In genomic region chr12:54937929-54938328, GRCh38 we compare ENCODE assay signal across 1 cellular context.
TF ChIP-seq lines count a peak whose summit lies in the region.

No MANE protein-coding gene starts in this region.

TF ChIP-seq in K562, 482 proteins besides CTCF, POLR2A, EP300 and RAD21:
- TF ChIP-seq THRAP3 (IDR thresholded peaks at IDR 0.05; ENCODE audit: borderline replicate concordance) (no peak), SRF (CRISPR knock-in tag; IDR thresholded peaks at IDR 0.05) (peak in 1 of 2 experiments; percentile 94; a peak in 2 of 4 replicates), ZNF143 (CRISPR knock-in tag; IDR thresholded peaks at IDR 0.05) (no peak), ZNF785 (CRISPR knock-in tag; IDR thresholded peaks at IDR 0.05) (no peak), TSC22D4 (tag; IDR thresholded peaks at IDR 0.05) (no peak), ZNF217 (CRISPR knock-in tag; IDR thresholded peaks at IDR 0.05) (no peak), RBM34 (IDR thresholded peaks at IDR 0.05; ENCODE audit: borderline replicate concordance, insufficient read depth, low read length) (no peak), ZFX (CRISPR knock-in tag; IDR thresholded peaks at IDR 0.05) (no peak), KAT7 (CRISPR knock-in tag; IDR thresholded peaks at IDR 0.05; ENCODE audit: borderline replicate concordance) (no peak), ZFP36 (IDR thresholded peaks at IDR 0.05; ENCODE audit: low read depth, low read length, partially characterized antibody) (peak; percentile 27), TFE3 (CRISPR knock-in tag; IDR thresholded peaks at IDR 0.05) (no peak), TCF7L2 (IDR thresholded peaks at IDR 0.05; ENCODE audit: low read depth, low read length) (no peak), ARID3B (CRISPR knock-in tag; IDR thresholded peaks at IDR 0.05; ENCODE audit: borderline replicate concordance) (no peak), SMARCC2 (IDR thresholded peaks at IDR 0.05; ENCODE audit: low read depth) (no peak), FOXP1 (CRISPR knock-in tag; IDR thresholded peaks at IDR 0.05) (no peak)
